In genomic region chr4:47485047-47485692, GRCh38 we compare ENCODE assay signal across 8 cellular contexts. TPM values are rescaled to one million over a fixed set of nuclear protein-coding genes. Genes with fewer than 3 reads are reported as not detected.
DNase-seq lines count a peak whose midpoint lies in the region; ATAC-seq lines count a peak whose summit lies in the region.

Gene ATP10D, plus strand, starts transcription at chr4:47485275. Its CDS starts 27,266 bp downstream, at chr4:47512541.

- in situ Hi-C loops in endometrial microvascular endothelial cells (cut with HindIII; ENCODE audit: inconsistent ontology term, low pct_unique_long_range_greater_than_20kb, low sequenced_read_pairs), result no loop called here

- DNase-seq in COR-L47 (lab: John Stamatoyannopoulos, UW), result peak; percentile 87
- DNase-seq in HS-27A (ENCODE audit: low read depth), result peak; percentile 74
- peak; percentile 87 for DNase-seq in NOMO-1 treated with DMSO at 0.1 percent for 48 hours (lab: John Stamatoyannopoulos, UW; ENCODE audit: unreplicated experiment)
- DNase-seq in activated CD8-positive, alpha-beta memory T cell treated with anti-CD3 and anti-CD28 coated beads, Interleukin-2, amount 50 U/mL, for 4 hours, result peak; percentile 74
- peak; percentile 99 for DNase-seq in mesenteric fat pad (ENCODE audit: low spot score)
- DNase-seq in stimulated activated CD8-positive, alpha-beta memory T cell treated with anti-CD3 and anti-CD28 coated beads, Interleukin-15, amount 100 ng/mL, for 1 hour (ENCODE audit: low read depth), result peak; percentile 60

- ATAC-seq in GM19468 (IDR thresholded peaks at IDR 0.05; ENCODE audit: extremely low read depth, unreplicated experiment), result peak; percentile 95

RNA-seq across cellular contexts. Expression of gene ATP10D, which starts in this region (rescaled TPM):
- total RNA-seq in endometrial microvascular endothelial cells (ENCODE audit: inconsistent ontology term) (21.1 TPM), mesenteric fat pad (15.7 TPM)

Comparison
In these comparisons a context has a peak if more than half of its experiments do, and no peak if none do; other contexts are left out.
1. Peak in every context shown above with its lines: DNase-seq and ATAC-seq.